35 cellular contexts compared by ENCODE assay signal in the genomic region with DNA sequence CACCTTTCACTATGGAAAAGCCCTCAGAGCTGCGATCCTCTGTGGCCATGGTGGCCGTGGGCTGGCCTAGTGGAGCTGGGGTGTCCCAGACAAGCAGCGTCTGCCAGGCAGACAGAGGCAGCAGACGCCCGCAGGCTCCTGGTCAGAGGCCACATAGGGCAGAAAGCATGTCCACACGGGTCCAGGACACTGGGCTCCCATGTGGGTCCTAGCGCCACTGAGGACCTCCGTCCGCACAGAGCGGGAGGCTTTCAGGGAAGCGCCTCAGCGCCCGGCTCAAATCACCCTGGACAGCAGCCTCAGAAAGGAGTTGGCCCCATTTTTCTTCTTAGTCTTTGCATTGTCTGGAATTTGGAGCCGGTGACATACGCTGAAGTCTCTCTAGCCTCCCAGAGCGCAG.
"Had no signal": no experiment of that assay in that cellular context is flagged by ENCODE, and none has a peak within 500 bp of the region (broad histone marks: within the 10 kb centered on the region; RNA-seq: fewer than 3 reads in every experiment).

No MANE protein-coding gene starts in this region.

- DNase-seq: activated CD4-positive, alpha-beta memory T cell treated with anti-CD3 and anti-CD28 coated beads, Interleukin-2, amount 10 ng/mL, durations not matched to agents 7 days and 5 days; activated CD4-positive, alpha-beta T cell treated with anti-CD3 and anti-CD28 coated beads for 1 hour; activated CD4-positive, alpha-beta T cell treated with anti-CD3 and anti-CD28 coated beads for 36 hours; activated CD4-positive, alpha-beta T cell treated with anti-CD3 and anti-CD28 coated beads for 48 hours; activated CD4-positive, alpha-beta T cell treated with anti-CD3 and anti-CD28 coated beads, Interleukin-2, amount 10 ng/mL, durations not matched to agents 7 days and 5 days; activated CD4-positive, alpha-beta T cell treated with anti-CD3 and anti-CD28 coated beads, Interleukin-2, amount 50 U/mL, for 48 hours; activated CD4-positive, CD25-positive, alpha-beta regulatory T cell; activated CD8-positive, alpha-beta memory T cell treated with anti-CD3 and anti-CD28 coated beads for 24 hours; activated CD8-positive, alpha-beta memory T cell treated with anti-CD3 and anti-CD28 coated beads, Interleukin-2, amount 10 ng/mL, durations not matched to agents 7 days and 5 days; activated CD8-positive, alpha-beta memory T cell treated with anti-CD3 and anti-CD28 coated beads, Interleukin-2, amount 50 U/mL, for 48 hours; activated CD8-positive, alpha-beta T cell treated with anti-CD3 and anti-CD28 coated beads, Interleukin-2, amount 10 ng/mL, durations not matched to agents 7 days and 5 days; activated gamma-delta T cell; activated naive CD4-positive, alpha-beta T cell treated with anti-CD3 and anti-CD28 coated beads, Interleukin-2, amount 10 ng/mL, durations not matched to agents 7 days and 5 days; activated naive CD4-positive, alpha-beta T cell treated with Interleukin-2 at 50 U/mL for 16 hours; activated naive CD8-positive, alpha-beta T cell treated with anti-CD3 and anti-CD28 coated beads, Interleukin-2, amount 10 ng/mL, durations not matched to agents 7 days and 5 days; activated naive CD8-positive, alpha-beta T cell treated with anti-CD3 and anti-CD28 coated beads, Interleukin-2, amount 50 U/mL, for 24 hours; activated T-cell treated with anti-CD3 and anti-CD28 coated beads, Interleukin-2, amount 50 U/mL, for 24 hours; activated T-cell treated with anti-CD3 and anti-CD28 coated beads, Interleukin-2, amount 50 U/mL, for 48 hours; amygdala; anterior cingulate cortex; cerebellar nuclear complex; T-helper 1 cell; T-helper 2 cell; T-helper 9 cell had no signal

- H3K27ac Mint-ChIP-seq: activated CD4-positive, alpha-beta memory T cell treated with anti-CD3 and anti-CD28 coated beads, Interleukin-2, amount 10 ng/mL, durations not matched to agents 7 days and 5 days; activated CD4-positive, alpha-beta T cell treated with anti-CD3 and anti-CD28 coated beads for 36 hours; activated CD4-positive, alpha-beta T cell treated with anti-CD3 and anti-CD28 coated beads, Interleukin-2, amount 10 ng/mL, durations not matched to agents 7 days and 5 days; activated CD8-positive, alpha-beta memory T cell treated with anti-CD3 and anti-CD28 coated beads, Interleukin-2, amount 10 ng/mL, durations not matched to agents 7 days and 5 days; activated CD8-positive, alpha-beta T cell treated with anti-CD3 and anti-CD28 coated beads, Interleukin-2, amount 10 ng/mL, durations not matched to agents 7 days and 5 days; activated naive CD4-positive, alpha-beta T cell treated with anti-CD3 and anti-CD28 coated beads, Interleukin-2, amount 10 ng/mL, durations not matched to agents 7 days and 5 days; activated naive CD4-positive, alpha-beta T cell treated with anti-CD3 and anti-CD28 coated beads, Interleukin-2, amount 50 U/mL, for 24 hours; activated naive CD8-positive, alpha-beta T cell; activated naive CD8-positive, alpha-beta T cell treated with anti-CD3 and anti-CD28 coated beads, Interleukin-2, amount 10 ng/mL, durations not matched to agents 7 days and 5 days; activated naive CD8-positive, alpha-beta T cell treated with anti-CD3 and anti-CD28 coated beads, Interleukin-2, amount 50 U/mL, for 24 hours; activated T-cell treated with anti-CD3 and anti-CD28 coated beads, Interleukin-2, amount 50 U/mL, for 24 hours; activated T-helper 2 cell treated with anti-CD3 and anti-CD28 coated beads, Interferon-gamma antibody, Interleukin-2, Interleukin-4, amounts not matched to agents 10 μg/mL and 5 μg/mL and 100 μg/mL, durations not matched to agents 14 hours and 24 hours and 36 hours; T-helper 1 cell treated with Interleukin-12 subunit alpha and Interleukin-12 subunit beta and Interleukin-4 antibody, amounts not matched to agents 30 μg/mL and 1 μg/mL, for 36 hours; T-helper 2 cell treated with Interferon-gamma antibody and Interleukin-4, amounts not matched to agents 5 μg/mL and 100 μg/mL, for 36 hours had no signal

- ATAC-seq: activated CD4-positive, alpha-beta T cell treated with anti-CD3 and anti-CD28 coated beads for 36 hours; activated CD4-positive, CD25-positive, alpha-beta regulatory T cell treated with anti-CD3 and anti-CD28 coated beads, Interleukin-2, amount 50 U/mL, for 24 hours; activated CD8-positive, alpha-beta memory T cell treated with anti-CD3 and anti-CD28 coated beads, Interleukin-2, amount 10 ng/mL, durations not matched to agents 7 days and 5 days; activated CD8-positive, alpha-beta T cell treated with anti-CD3 and anti-CD28 coated beads, Interleukin-2, amount 10 ng/mL, durations not matched to agents 7 days and 5 days; activated naive CD8-positive, alpha-beta T cell treated with anti-CD3 and anti-CD28 coated beads, Interleukin-2, amount 50 U/mL, for 24 hours had no signal

- H3K9me3 Mint-ChIP-seq: activated CD4-positive, alpha-beta memory T cell treated with anti-CD3 and anti-CD28 coated beads, Interleukin-2, amount 10 ng/mL, durations not matched to agents 7 days and 5 days; activated CD4-positive, alpha-beta T cell treated with anti-CD3 and anti-CD28 coated beads, Interleukin-2, amount 10 ng/mL, durations not matched to agents 7 days and 5 days; activated naive CD4-positive, alpha-beta T cell treated with anti-CD3 and anti-CD28 coated beads, Interleukin-2, amount 10 ng/mL, durations not matched to agents 7 days and 5 days; activated naive CD4-positive, alpha-beta T cell treated with anti-CD3 and anti-CD28 coated beads, Interleukin-2, amount 50 U/mL, for 24 hours; activated naive CD8-positive, alpha-beta T cell treated with anti-CD3 and anti-CD28 coated beads, Interleukin-2, amount 10 ng/mL, durations not matched to agents 7 days and 5 days; activated naive CD8-positive, alpha-beta T cell treated with anti-CD3 and anti-CD28 coated beads, Interleukin-2, amount 50 U/mL, for 24 hours; activated T-helper 2 cell treated with anti-CD3 and anti-CD28 coated beads, Interferon-gamma antibody, Interleukin-2, Interleukin-4, amounts not matched to agents 10 μg/mL and 5 μg/mL and 100 μg/mL, durations not matched to agents 14 hours and 24 hours and 36 hours; central memory CD8-positive, alpha-beta T cell; T-helper 1 cell treated with Interleukin-12 subunit alpha and Interleukin-12 subunit beta and Interleukin-4 antibody, amounts not matched to agents 30 μg/mL and 1 μg/mL, for 36 hours; T-helper 2 cell treated with Interferon-gamma antibody and Interleukin-4, amounts not matched to agents 5 μg/mL and 100 μg/mL, for 36 hours had no signal

- H3K4me3 ChIP-seq: ascending aorta, cardiac muscle cell had no signal

- H3K27ac ChIP-seq: ascending aorta, cardiac muscle cell, VCaP had no signal

- H3K27me3 ChIP-seq: ascending aorta, cardiac muscle cell had no signal

- H3K4me1 Mint-ChIP-seq: activated CD4-positive, alpha-beta memory T cell treated with anti-CD3 and anti-CD28 coated beads, Interleukin-2, amount 10 ng/mL, durations not matched to agents 7 days and 5 days; activated CD4-positive, alpha-beta T cell treated with anti-CD3 and anti-CD28 coated beads for 36 hours; activated CD4-positive, alpha-beta T cell treated with anti-CD3 and anti-CD28 coated beads, Interleukin-2, amount 10 ng/mL, durations not matched to agents 7 days and 5 days; activated CD8-positive, alpha-beta memory T cell treated with anti-CD3 and anti-CD28 coated beads, Interleukin-2, amount 10 ng/mL, durations not matched to agents 7 days and 5 days; activated naive CD4-positive, alpha-beta T cell treated with anti-CD3 and anti-CD28 coated beads, Interleukin-2, amount 10 ng/mL, durations not matched to agents 7 days and 5 days; activated naive CD4-positive, alpha-beta T cell treated with anti-CD3 and anti-CD28 coated beads, Interleukin-2, amount 50 U/mL, for 24 hours; activated naive CD8-positive, alpha-beta T cell treated with anti-CD3 and anti-CD28 coated beads, Interleukin-2, amount 10 ng/mL, durations not matched to agents 7 days and 5 days; activated naive CD8-positive, alpha-beta T cell treated with anti-CD3 and anti-CD28 coated beads, Interleukin-2, amount 50 U/mL, for 24 hours; central memory CD8-positive, alpha-beta T cell had no signal

- H3K4me3 Mint-ChIP-seq: activated CD4-positive, alpha-beta memory T cell treated with anti-CD3 and anti-CD28 coated beads, Interleukin-2, amount 10 ng/mL, durations not matched to agents 7 days and 5 days; activated CD4-positive, alpha-beta T cell treated with anti-CD3 and anti-CD28 coated beads for 36 hours; activated CD4-positive, alpha-beta T cell treated with anti-CD3 and anti-CD28 coated beads, Interleukin-2, amount 10 ng/mL, durations not matched to agents 7 days and 5 days; activated CD8-positive, alpha-beta memory T cell treated with anti-CD3 and anti-CD28 coated beads, Interleukin-2, amount 10 ng/mL, durations not matched to agents 7 days and 5 days; activated CD8-positive, alpha-beta T cell treated with anti-CD3 and anti-CD28 coated beads, Interleukin-2, amount 10 ng/mL, durations not matched to agents 7 days and 5 days; activated naive CD4-positive, alpha-beta T cell treated with anti-CD3 and anti-CD28 coated beads, Interleukin-2, amount 10 ng/mL, durations not matched to agents 7 days and 5 days; activated naive CD4-positive, alpha-beta T cell treated with anti-CD3 and anti-CD28 coated beads, Interleukin-2, amount 50 U/mL, for 24 hours; activated naive CD8-positive, alpha-beta T cell; activated naive CD8-positive, alpha-beta T cell treated with anti-CD3 and anti-CD28 coated beads, Interleukin-2, amount 10 ng/mL, durations not matched to agents 7 days and 5 days; activated naive CD8-positive, alpha-beta T cell treated with anti-CD3 and anti-CD28 coated beads, Interleukin-2, amount 50 U/mL, for 24 hours; activated T-cell treated with anti-CD3 and anti-CD28 coated beads, Interleukin-2, amount 50 U/mL, for 24 hours; central memory CD8-positive, alpha-beta T cell; T-helper 1 cell treated with Interleukin-12 subunit alpha and Interleukin-12 subunit beta and Interleukin-4 antibody, amounts not matched to agents 30 μg/mL and 1 μg/mL, for 36 hours; T-helper 2 cell treated with Interferon-gamma antibody and Interleukin-4, amounts not matched to agents 5 μg/mL and 100 μg/mL, for 36 hours had no signal

- H3K36me3 Mint-ChIP-seq: activated CD8-positive, alpha-beta memory T cell treated with anti-CD3 and anti-CD28 coated beads, Interleukin-2, amount 10 ng/mL, durations not matched to agents 7 days and 5 days; activated naive CD4-positive, alpha-beta T cell treated with anti-CD3 and anti-CD28 coated beads, Interleukin-2, amount 10 ng/mL, durations not matched to agents 7 days and 5 days; activated naive CD4-positive, alpha-beta T cell treated with anti-CD3 and anti-CD28 coated beads, Interleukin-2, amount 50 U/mL, for 24 hours; activated naive CD8-positive, alpha-beta T cell treated with anti-CD3 and anti-CD28 coated beads, Interleukin-2, amount 10 ng/mL, durations not matched to agents 7 days and 5 days; brain had no signal

- H3K4me1 ChIP-seq: ascending aorta had no signal

- H3K36me3 ChIP-seq: ascending aorta, cardiac muscle cell had no signal

- H3K27me3 Mint-ChIP-seq: activated CD4-positive, alpha-beta memory T cell treated with anti-CD3 and anti-CD28 coated beads, Interleukin-2, amount 10 ng/mL, durations not matched to agents 7 days and 5 days; activated CD4-positive, alpha-beta T cell treated with anti-CD3 and anti-CD28 coated beads for 36 hours; activated CD4-positive, alpha-beta T cell treated with anti-CD3 and anti-CD28 coated beads, Interleukin-2, amount 10 ng/mL, durations not matched to agents 7 days and 5 days; activated CD8-positive, alpha-beta memory T cell treated with anti-CD3 and anti-CD28 coated beads, Interleukin-2, amount 10 ng/mL, durations not matched to agents 7 days and 5 days; activated naive CD4-positive, alpha-beta T cell treated with anti-CD3 and anti-CD28 coated beads, Interleukin-2, amount 10 ng/mL, durations not matched to agents 7 days and 5 days; activated naive CD8-positive, alpha-beta T cell treated with anti-CD3 and anti-CD28 coated beads, Interleukin-2, amount 10 ng/mL, durations not matched to agents 7 days and 5 days; activated T-cell treated with anti-CD3 and anti-CD28 coated beads, Interleukin-2, amount 50 U/mL, for 24 hours had no signal
